Comparison of ENCODE assay signal across 28 cellular contexts in the genomic region with DNA sequence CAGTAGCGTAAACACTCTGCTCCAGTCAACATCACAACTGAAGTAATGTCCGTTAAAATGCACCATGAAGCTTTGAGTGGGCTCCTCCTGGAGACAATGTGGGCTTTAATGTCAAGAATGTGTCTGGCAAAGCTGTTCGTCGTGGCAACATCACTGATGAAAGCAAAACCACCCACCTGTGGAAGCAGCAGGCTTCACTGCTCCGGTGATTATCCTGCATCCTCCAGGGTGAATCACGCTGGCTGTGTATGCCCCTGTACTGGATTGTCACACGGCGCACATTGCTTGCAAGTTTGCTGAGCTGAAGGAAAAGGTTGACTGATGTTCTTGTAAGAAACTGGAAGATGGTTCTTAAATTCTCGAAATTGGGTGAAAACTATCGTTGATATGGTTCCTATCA.
"Had no signal": no experiment of that assay in that cellular context is flagged by ENCODE, and none has a peak within 500 bp of the region (broad histone marks: within the 10 kb centered on the region; RNA-seq: fewer than 3 reads in every experiment).

No MANE protein-coding gene starts in this region.

- FAIRE-seq: colon had no signal

- DNase-seq: activated CD4-positive, alpha-beta memory T cell treated with anti-CD3 and anti-CD28 coated beads for 36 hours; activated CD4-positive, alpha-beta T cell treated with anti-CD3 and anti-CD28 coated beads for 36 hours; activated CD4-positive, CD25-positive, alpha-beta regulatory T cell; activated CD4-positive, CD25-positive, alpha-beta regulatory T cell treated with anti-CD3 and anti-CD28 coated beads, Interleukin-2, amount 50 U/mL, for 72 hours; activated CD8-positive, alpha-beta memory T cell treated with anti-CD3 and anti-CD28 coated beads, Interleukin-2, amount 10 ng/mL, durations not matched to agents 7 days and 5 days; activated CD8-positive, alpha-beta memory T cell treated with anti-CD3 and anti-CD28 coated beads, Interleukin-2, amount 50 U/mL, for 4 hours; activated CD8-positive, alpha-beta T cell treated with anti-CD3 and anti-CD28 coated beads, Interleukin-2, amount 10 ng/mL, durations not matched to agents 7 days and 5 days; activated effector memory CD4-positive, alpha-beta T cell treated with anti-CD3 and anti-CD28 coated beads, Interleukin-2, amount 50 U/mL, for 16 hours; activated naive CD4-positive, alpha-beta T cell treated with anti-CD3 and anti-CD28 coated beads for 36 hours; activated naive CD8-positive, alpha-beta T cell treated with anti-CD3 and anti-CD28 coated beads for 36 hours; activated naive CD8-positive, alpha-beta T cell treated with anti-CD3 and anti-CD28 coated beads, Interleukin-2, amount 50 U/mL, for 24 hours; activated T-cell treated with anti-CD3 and anti-CD28 coated beads, Interleukin-2, amount 50 U/mL, for 1 hour; activated T-cell treated with anti-CD3 and anti-CD28 coated beads, Interleukin-2, amount 50 U/mL, for 48 hours; adrenal gland; amygdala; aorta; body of pancreas; caudate nucleus; cortex of kidney; dermis blood vessel endothelial cell; effector CD4-positive, alpha-beta T cell; effector memory CD8-positive, alpha-beta T cell; esophagus squamous epithelium; foreskin melanocyte; T-helper 1 cell; T-helper 17 cell; T1000 had no signal
